1 cellular context compared by ENCODE assay signal in genomic region chr19:18781885-18782527, GRCh38.
TF ChIP-seq lines count a peak whose summit lies in the region.

No MANE protein-coding gene starts in this region.

TF ChIP-seq in H1, 55 proteins besides CTCF, POLR2A, EP300 and RAD21:
- TF ChIP-seq MAX (IDR thresholded peaks at IDR 0.05): no peak
- TF ChIP-seq TAF1 (IDR thresholded peaks at IDR 0.05; ENCODE audit: low read depth, low read length): no peak
- no peak for TF ChIP-seq BACH1 (IDR thresholded peaks at IDR 0.05; ENCODE audit: low read length)
- TF ChIP-seq ASH2L (IDR thresholded peaks at IDR 0.05; ENCODE audit: low read length): no peak
- no peak for TF ChIP-seq KDM5A (IDR thresholded peaks at IDR 0.05; ENCODE audit: low read length)
- TF ChIP-seq SAP30 (IDR thresholded peaks at IDR 0.05; ENCODE audit: insufficient read depth, insufficient replicate concordance, low read length): no peak
- TF ChIP-seq CTBP2 (IDR thresholded peaks at IDR 0.05; ENCODE audit: borderline replicate concordance, insufficient read depth, insufficient read length, low read length): no peak
- no peak for TF ChIP-seq CHD2 (IDR thresholded peaks at IDR 0.05; ENCODE audit: low read length)
- no peak for TF ChIP-seq TEAD4 (IDR thresholded peaks at IDR 0.05; ENCODE audit: low read depth, low read length)
- no peak for TF ChIP-seq ZNF274 (IDR thresholded peaks at IDR 0.05; ENCODE audit: borderline replicate concordance, extremely low read depth, low read length)
- TF ChIP-seq RBBP5 (IDR thresholded peaks at IDR 0.05; ENCODE audit: borderline replicate concordance, low read depth, low read length): no peak
- no peak for TF ChIP-seq ATF3 (IDR thresholded peaks at IDR 0.05; ENCODE audit: insufficient read depth, low read depth, low read length)
- TF ChIP-seq CREB1 (IDR thresholded peaks at IDR 0.05): no peak
- TF ChIP-seq CBX5 (IDR thresholded peaks at IDR 0.05; ENCODE audit: low read depth, low read length): no peak
- TF ChIP-seq BCL11A (IDR thresholded peaks at IDR 0.05; ENCODE audit: low read depth in 2 of 2, low read length in 2 of 2): no peak
- TF ChIP-seq SIX5 (IDR thresholded peaks at IDR 0.05; ENCODE audit: low read depth, low read length): no peak
- no peak for TF ChIP-seq SIN3A (conservative IDR thresholded peaks at IDR 0.05 in 1 of 2, IDR thresholded peaks at IDR 0.05 in 1 of 2; ENCODE audit: low read depth in 1 of 2, low read length in 2 of 2)
- TF ChIP-seq RXRA (IDR thresholded peaks at IDR 0.05; ENCODE audit: insufficient read depth, low read depth, low read length): no peak
